In the genomic region with DNA sequence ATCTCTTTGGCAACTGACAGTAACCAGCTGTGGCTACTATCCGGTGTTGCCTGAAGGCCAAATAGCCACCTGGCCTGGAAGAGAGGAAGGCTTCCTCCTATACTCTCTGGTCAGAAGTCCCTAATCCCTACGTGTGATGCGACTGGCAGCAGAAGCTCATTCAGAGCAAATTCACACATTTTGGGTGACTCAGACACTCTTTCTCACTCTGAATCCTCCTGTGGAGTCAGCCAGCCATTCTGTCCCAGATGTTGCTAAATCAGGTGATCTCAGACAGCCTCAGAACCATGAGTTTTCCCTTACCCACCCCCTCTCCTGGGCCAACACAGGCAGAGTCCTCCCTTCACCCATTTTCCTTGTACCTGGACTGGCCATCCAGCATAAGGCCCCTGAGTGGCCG, we compare ENCODE assay signal across 17 cellular contexts. TPM values are rescaled to one million over a fixed set of nuclear protein-coding genes. Genes with fewer than 3 reads are reported as not detected.
DNase-seq lines count a peak whose midpoint lies in the region; ATAC-seq and TF ChIP-seq lines count a peak whose summit lies in the region.
"Had no signal": no experiment of that assay in that cellular context is flagged by ENCODE, and none has a peak within 500 bp of the region (broad histone marks: within the 10 kb centered on the region; RNA-seq: fewer than 3 reads in every experiment).

No MANE protein-coding gene starts in this region.

- H3K4me3 Mint-ChIP-seq in endodermal cell (peak overlapping the region; percentile 14), neural progenitor cell (peak overlapping the region; percentile 50), endothelial cell (ENCODE audit: unreplicated experiment) (no peak overlapping the region)
- H3K4me3 Mint-ChIP-seq: activated CD8-positive, alpha-beta memory T cell treated with anti-CD3 and anti-CD28 coated beads, Interleukin-2, amount 10 ng/mL, durations not matched to agents 7 days and 5 days; activated naive CD8-positive, alpha-beta T cell treated with anti-CD3 and anti-CD28 coated beads, Interleukin-2, amount 10 ng/mL, durations not matched to agents 7 days and 5 days had no signal

- no peak overlapping the region for H3K4me3 ChIP-seq in GM23248
- peak overlapping the region; percentile 65 for H3K4me3 ChIP-seq in endodermal cell (ENCODE audit: low read length)
- no peak overlapping the region for H3K4me3 ChIP-seq in neural progenitor cell
- H3K4me3 ChIP-seq: dorsolateral prefrontal cortex, GM12878 had no signal

- peak; percentile 5 for DNase-seq in activated T-cell treated with anti-CD3 and anti-CD28 coated beads for 48 hours (ENCODE audit: low read depth)
- no peak for DNase-seq in activated T-cell treated with anti-CD3 and anti-CD28 coated beads for 4 hours
- DNase-seq in GM23248 = peak; percentile 33
- peak; percentile 84 for DNase-seq in endodermal cell
- DNase-seq in neural progenitor cell (ENCODE audit: low spot score) = no peak
- DNase-seq in endothelial cell (ENCODE audit: low spot score) = no peak
- no peak for DNase-seq in sciatic nerve (ENCODE audit: low spot score)
- DNase-seq: activated CD8-positive, alpha-beta memory T cell treated with anti-CD3 and anti-CD28 coated beads, Interleukin-2, amount 10 ng/mL, durations not matched to agents 7 days and 5 days; activated naive CD8-positive, alpha-beta T cell treated with anti-CD3 and anti-CD28 coated beads, Interleukin-2, amount 10 ng/mL, durations not matched to agents 7 days and 5 days; Karpas-422; left ventricle myocardium superior; NCI-H1417 treated with DMSO at 0.1 percent for 48 hours; NCI-H2171; NCI-H774 had no signal

- H4K20me1 ChIP-seq in GM23248 (ENCODE audit: insufficient read depth) (no peaks in the 10 kb centered on the region), neural progenitor cell (ENCODE audit: low read depth) (no peaks in the 10 kb centered on the region)

- H3K27me3 ChIP-seq in GM23248 (replicated peaks; ENCODE audit: insufficient read depth) (no peaks in the 10 kb centered on the region; the same call in 1 of the 2 replicates), endodermal cell (ENCODE audit: control insufficient read depth, insufficient read depth, low read length, poor library complexity, severe bottlenecking) (no peaks in the 10 kb centered on the region), neural progenitor cell (no peaks in the 10 kb centered on the region)
- H3K27me3 ChIP-seq: dorsolateral prefrontal cortex had no signal

- H3F3A ChIP-seq in GM23248 (ENCODE audit: insufficient read depth) (no peaks in the 10 kb centered on the region), neural progenitor cell (ENCODE audit: low read depth) (no peaks in the 10 kb centered on the region)

- no peak for ATAC-seq in HG02973 (IDR thresholded peaks at IDR 0.05; ENCODE audit: unreplicated experiment)
- no peak for ATAC-seq in sciatic nerve
- ATAC-seq: activated CD8-positive, alpha-beta memory T cell treated with anti-CD3 and anti-CD28 coated beads, Interleukin-2, amount 10 ng/mL, durations not matched to agents 7 days and 5 days; GM12878; left ventricle myocardium superior had no signal

- no peak overlapping the region for H2AFZ ChIP-seq in GM23248
- H2AFZ ChIP-seq in neural progenitor cell (replicated peaks) = no peak overlapping the region

- H3K27ac Mint-ChIP-seq in endodermal cell = peak overlapping the region; percentile 69
- peak overlapping the region; percentile 65 for H3K27ac Mint-ChIP-seq in neural progenitor cell
- H3K27ac Mint-ChIP-seq in endothelial cell (ENCODE audit: unreplicated experiment) = no peak overlapping the region
- H3K27ac Mint-ChIP-seq: activated CD8-positive, alpha-beta memory T cell treated with anti-CD3 and anti-CD28 coated beads, Interleukin-2, amount 10 ng/mL, durations not matched to agents 7 days and 5 days; activated naive CD8-positive, alpha-beta T cell treated with anti-CD3 and anti-CD28 coated beads, Interleukin-2, amount 10 ng/mL, durations not matched to agents 7 days and 5 days had no signal

- H3K79me2 ChIP-seq in GM23248 (ENCODE audit: insufficient read depth) (no peaks in the 10 kb centered on the region), neural progenitor cell (ENCODE audit: low read depth) (no peaks in the 10 kb centered on the region)

- H3K9me3 ChIP-seq in GM23248 (ENCODE audit: low read depth) = no peaks in the 10 kb centered on the region
- H3K9me3 ChIP-seq in endodermal cell (ENCODE audit: control insufficient read depth, low read length) = peaks cover 47% of the 10 kb centered on the region
- H3K9me3 ChIP-seq in neural progenitor cell (ENCODE audit: low read depth) = no peaks in the 10 kb centered on the region

- H3K9ac ChIP-seq in GM23248 (no peak overlapping the region), endodermal cell (ENCODE audit: extremely low read depth, low read length, poor library complexity, severe bottlenecking) (peak overlapping the region; percentile 22), neural progenitor cell (no peak overlapping the region)

- in situ Hi-C loops in GM23248 (cut with MboI) = no loop called here

- H3K4me1 Mint-ChIP-seq in endodermal cell = peaks cover 31% of the 10 kb centered on the region
- H3K4me1 Mint-ChIP-seq in neural progenitor cell = peaks cover 20% of the 10 kb centered on the region
- H3K4me1 Mint-ChIP-seq in endothelial cell (ENCODE audit: unreplicated experiment) = no peaks in the 10 kb centered on the region
- H3K4me1 Mint-ChIP-seq: activated naive CD8-positive, alpha-beta T cell treated with anti-CD3 and anti-CD28 coated beads, Interleukin-2, amount 10 ng/mL, durations not matched to agents 7 days and 5 days had no signal

- H3K4me2 ChIP-seq in GM23248 (ENCODE audit: unreplicated experiment) = no peak overlapping the region
- no peak overlapping the region for H3K4me2 ChIP-seq in neural progenitor cell

- peaks cover 3% of the 10 kb centered on the region for H3K36me3 Mint-ChIP-seq in endodermal cell (ENCODE audit: low read depth)
- no peaks in the 10 kb centered on the region for H3K36me3 Mint-ChIP-seq in neural progenitor cell
- H3K36me3 Mint-ChIP-seq in endothelial cell (ENCODE audit: low read depth, unreplicated experiment) = no peaks in the 10 kb centered on the region
- H3K36me3 Mint-ChIP-seq: activated CD8-positive, alpha-beta memory T cell treated with anti-CD3 and anti-CD28 coated beads, Interleukin-2, amount 10 ng/mL, durations not matched to agents 7 days and 5 days; activated naive CD8-positive, alpha-beta T cell treated with anti-CD3 and anti-CD28 coated beads, Interleukin-2, amount 10 ng/mL, durations not matched to agents 7 days and 5 days had no signal

- no peaks in the 10 kb centered on the region for H3K9me2 ChIP-seq in GM23248 (ENCODE audit: insufficient read depth)

- intact Hi-C loops in sciatic nerve (cut with DNase I) = loop anchor here (5.0 kb wide), 1 partner anchor 1149 kb away; no protein-coding TSS in a partner anchor

- no peak overlapping the region for H3K27ac ChIP-seq in GM23248
- no peak overlapping the region for H3K27ac ChIP-seq in endodermal cell (ENCODE audit: low read depth, low read length)
- H3K27ac ChIP-seq in neural progenitor cell = no peak overlapping the region
- H3K27ac ChIP-seq: dorsolateral prefrontal cortex had no signal

- no peaks in the 10 kb centered on the region for H3K4me1 ChIP-seq in GM23248 (ENCODE audit: insufficient read depth)
- H3K4me1 ChIP-seq in endodermal cell (ENCODE audit: control insufficient read depth, insufficient read depth, low read length) = peaks cover 15% of the 10 kb centered on the region
- H3K4me1 ChIP-seq in neural progenitor cell = peaks cover 9% of the 10 kb centered on the region

- H3K36me3 ChIP-seq in GM23248 (ENCODE audit: low read depth) (no peaks in the 10 kb centered on the region), endodermal cell (ENCODE audit: control insufficient read depth, insufficient read depth, low read length) (no peaks in the 10 kb centered on the region), neural progenitor cell (no peaks in the 10 kb centered on the region)

- H3K9me3 Mint-ChIP-seq in endodermal cell = peaks cover 40% of the 10 kb centered on the region
- no peaks in the 10 kb centered on the region for H3K9me3 Mint-ChIP-seq in neural progenitor cell
- H3K9me3 Mint-ChIP-seq in endothelial cell (ENCODE audit: unreplicated experiment) = no peaks in the 10 kb centered on the region
- H3K9me3 Mint-ChIP-seq: activated naive CD8-positive, alpha-beta T cell treated with anti-CD3 and anti-CD28 coated beads, Interleukin-2, amount 10 ng/mL, durations not matched to agents 7 days and 5 days had no signal

- H3K27me3 Mint-ChIP-seq in endodermal cell (ENCODE audit: insufficient read depth) (peaks cover 7% of the 10 kb centered on the region), neural progenitor cell (ENCODE audit: insufficient read depth, low read depth) (peaks cover 7% of the 10 kb centered on the region), endothelial cell (ENCODE audit: unreplicated experiment) (peaks cover 3% of the 10 kb centered on the region)

- no peak for TF ChIP-seq CTCF in endodermal cell (conservative IDR thresholded peaks at IDR 0.05)
- no peak for TF ChIP-seq CTCF in neural progenitor cell (IDR thresholded peaks at IDR 0.05)
- no peak for TF ChIP-seq CTCF in endothelial cell (IDR thresholded peaks at IDR 0.05; ENCODE audit: unreplicated experiment)

- 52 to 55% methylated on average over 4 of the region's 4 CpGs for WGBS in GM23248 (ENCODE audit: low coverage in 1 of 2, low lambda C conversion rate in 2 of 2, missing lambda C conversion rate in 2 of 2), 2 experiments
- 59 to 69% methylated on average over 4 of the region's 4 CpGs for WGBS in endodermal cell (ENCODE audit: insufficient coverage in 1 of 2, insufficient read length in 1 of 2), 2 experiments

RNA-seq across cellular contexts. Expression of gene CFAP53, which starts 34.7 kb away (rescaled TPM):
- total RNA-seq in GM23248 (2014; rRNA removed; shearing (Covaris generic)) = 0.11 and 0.25 TPM in 2 replicates
- polyA plus RNA-seq in GM23248 (2016; fragmentation: Nextera tagmentation; extraction: Ambion mirVana) = 0.47 and 0.48 TPM in 2 replicates
- total RNA-seq in endodermal cell (under 1 TPM; 0.37 to 0.66 TPM), neural progenitor cell (ENCODE audit: low replicate concordance) (0.36 and 0.74 TPM in 2 replicates), endothelial cell (ENCODE audit: unreplicated experiment) (0.56 TPM), sciatic nerve (0.98 TPM)
- 0.89 TPM for polyA plus RNA-seq in endodermal cell (2013, experiment 1 of 2)
- polyA plus RNA-seq in endodermal cell (2013, experiment 2 of 2) = 1.2 TPM
- total RNA-seq: left ventricle myocardium superior had no signal

RNA-seq across cellular contexts. Expression of gene MYO5B, which starts 36.7 kb away (rescaled TPM):
- total RNA-seq in GM23248 (2014; rRNA removed; shearing (Covaris generic)) = not detected in 2 replicates
- 0.03 and 0.05 TPM in 2 replicates for polyA plus RNA-seq in GM23248 (2016; fragmentation: Nextera tagmentation; extraction: Ambion mirVana)
- total RNA-seq in endodermal cell (10 to 100 TPM; 12.2 to 16.8 TPM), neural progenitor cell (ENCODE audit: low replicate concordance) (5.0 and 6.7 TPM in 2 replicates), endothelial cell (ENCODE audit: unreplicated experiment) (1.5 TPM), sciatic nerve (9.9 TPM)
- 4.6 TPM for polyA plus RNA-seq in endodermal cell (2013, experiment 1 of 2)
- 4.1 TPM for polyA plus RNA-seq in endodermal cell (2013, experiment 2 of 2)
- total RNA-seq: activated naive CD8-positive, alpha-beta T cell treated with anti-CD3 and anti-CD28 coated beads, Interleukin-2, amount 10 ng/mL, durations not matched to agents 7 days and 5 days had no signal

RNA-seq across cellular contexts. Expression of gene MBD1, which starts 49.7 kb away (rescaled TPM):
- total RNA-seq in GM23248 (2014; rRNA removed; shearing (Covaris generic)) = 60.7 and 68.0 TPM in 2 replicates
- 33.1 and 36.2 TPM in 2 replicates for polyA plus RNA-seq in GM23248 (2016; fragmentation: Nextera tagmentation; extraction: Ambion mirVana)
- 10 to 100 TPM; 77.1 to 79.6 TPM for total RNA-seq in endodermal cell
- polyA plus RNA-seq in endodermal cell (2013, experiment 1 of 2) = 56.2 TPM
- polyA plus RNA-seq in endodermal cell (2013, experiment 2 of 2) = 45.2 TPM
- 32.7 and 58.8 TPM in 2 replicates for total RNA-seq in neural progenitor cell (ENCODE audit: low replicate concordance)
- total RNA-seq in endothelial cell (ENCODE audit: unreplicated experiment) = 65.1 TPM
- total RNA-seq in sciatic nerve = 63.9 TPM

RNA-seq across cellular contexts. Expression of gene CXXC1, which starts 55.9 kb away (rescaled TPM):
- 37.9 and 51.2 TPM in 2 replicates for total RNA-seq in GM23248 (2014; rRNA removed; shearing (Covaris generic))
- polyA plus RNA-seq in GM23248 (2016; fragmentation: Nextera tagmentation; extraction: Ambion mirVana) = 38.2 and 39.2 TPM in 2 replicates
- 100 to 1,000 TPM in 1 of 2 donors, 10 to 100 TPM in 1; 93.1 to 102 TPM for total RNA-seq in endodermal cell
- polyA plus RNA-seq in endodermal cell (2013, experiment 1 of 2) = 65.0 TPM
- 62.4 TPM for polyA plus RNA-seq in endodermal cell (2013, experiment 2 of 2)
- total RNA-seq in neural progenitor cell (ENCODE audit: low replicate concordance) = 35.0 and 52.9 TPM in 2 replicates
- total RNA-seq in endothelial cell (ENCODE audit: unreplicated experiment) = 71.7 TPM
- total RNA-seq in sciatic nerve = 72.2 TPM

Comparison
In these comparisons a context has a peak if more than half of its experiments do, and no peak if none do; other contexts are left out.
1. DNase-seq: peak in activated T-cell treated with anti-CD3 and anti-CD28 coated beads for 48 hours (single experiment), GM23248 (single experiment) and endodermal cell (single experiment); none in activated T-cell treated with anti-CD3 and anti-CD28 coated beads for 4 hours (single experiment), neural progenitor cell (single experiment), endothelial cell (single experiment) and sciatic nerve (single experiment).